Comparison of ENCODE assay signal across 2 cellular contexts in genomic region chr14:100484531-100485267, GRCh38.
TF ChIP-seq lines count a peak whose summit lies in the region.

No MANE protein-coding gene starts in this region.

TF ChIP-seq in SK-N-SH, 30 proteins besides CTCF, POLR2A, EP300 and RAD21 (continued from another document):
- TF ChIP-seq PBX3 (IDR thresholded peaks at IDR 0.05) (no peak), FOSL2 (IDR thresholded peaks at IDR 0.05; ENCODE audit: borderline replicate concordance, low read depth) (no peak), FOXM1 (IDR thresholded peaks at IDR 0.05; ENCODE audit: low read depth) (no peak), IRF3 (IDR thresholded peaks at IDR 0.05; ENCODE audit: low read depth, low read length) (no peak), NRF1 (IDR thresholded peaks at IDR 0.05; ENCODE audit: low read depth, low read length) (no peak), EZH2phosphoT487 (IDR thresholded peaks at IDR 0.05; ENCODE audit: borderline replicate concordance, low read depth) (no peak), ZBTB33 (IDR thresholded peaks at IDR 0.05; ENCODE audit: borderline replicate concordance, low read depth) (no peak), MXI1 (IDR thresholded peaks at IDR 0.05; ENCODE audit: low read depth, low read length) (no peak), RFX5 (IDR thresholded peaks at IDR 0.05; ENCODE audit: low read length) (no peak), YY1 (IDR thresholded peaks at IDR 0.05; ENCODE audit: low read depth) (no peak), MAX (IDR thresholded peaks at IDR 0.05; ENCODE audit: low read depth) (no peak), FOXJ3 (CRISPR knock-in tag; IDR thresholded peaks at IDR 0.05) (no peak), SIN3A (IDR thresholded peaks at IDR 0.05; ENCODE audit: borderline replicate concordance, low read depth, low read length) (no peak), USF2 (IDR thresholded peaks at IDR 0.05; ENCODE audit: borderline replicate concordance, low read depth, low read length) (no peak), POLR2AphosphoS5 (IDR thresholded peaks at IDR 0.05; ENCODE audit: low read depth, low read length) (no peak)

TF ChIP-seq in SK-N-SH treated with all-trans-retinoic acid at 6 μM for 48 hours, 23 proteins besides CTCF, POLR2A, EP300 and RAD21 (continued from another document):
- TF ChIP-seq POU6F1 (CRISPR knock-in tag; IDR thresholded peaks at IDR 0.05; ENCODE audit: borderline replicate concordance, low read depth) (no peak), OSR1 (CRISPR knock-in tag; IDR thresholded peaks at IDR 0.05) (no peak), PATZ1 (CRISPR knock-in tag; IDR thresholded peaks at IDR 0.05; ENCODE audit: borderline replicate concordance) (no peak), ZNF70 (CRISPR knock-in tag; IDR thresholded peaks at IDR 0.05) (no peak), ZFP30 (CRISPR knock-in tag; IDR thresholded peaks at IDR 0.05) (no peak), ZFP3 (CRISPR knock-in tag; IDR thresholded peaks at IDR 0.05) (no peak), ZNF8 (CRISPR knock-in tag; IDR thresholded peaks at IDR 0.05) (no peak), ZC3H10 (CRISPR knock-in tag; IDR thresholded peaks at IDR 0.05) (no peak), RARB (CRISPR knock-in tag; IDR thresholded peaks at IDR 0.05) (no peak), GLIS3 (CRISPR knock-in tag; IDR thresholded peaks at IDR 0.05) (no peak), ISL1 (CRISPR knock-in tag; IDR thresholded peaks at IDR 0.05) (no peak)
